Comparison of ENCODE assay signal across 9 cellular contexts in the genomic region with DNA sequence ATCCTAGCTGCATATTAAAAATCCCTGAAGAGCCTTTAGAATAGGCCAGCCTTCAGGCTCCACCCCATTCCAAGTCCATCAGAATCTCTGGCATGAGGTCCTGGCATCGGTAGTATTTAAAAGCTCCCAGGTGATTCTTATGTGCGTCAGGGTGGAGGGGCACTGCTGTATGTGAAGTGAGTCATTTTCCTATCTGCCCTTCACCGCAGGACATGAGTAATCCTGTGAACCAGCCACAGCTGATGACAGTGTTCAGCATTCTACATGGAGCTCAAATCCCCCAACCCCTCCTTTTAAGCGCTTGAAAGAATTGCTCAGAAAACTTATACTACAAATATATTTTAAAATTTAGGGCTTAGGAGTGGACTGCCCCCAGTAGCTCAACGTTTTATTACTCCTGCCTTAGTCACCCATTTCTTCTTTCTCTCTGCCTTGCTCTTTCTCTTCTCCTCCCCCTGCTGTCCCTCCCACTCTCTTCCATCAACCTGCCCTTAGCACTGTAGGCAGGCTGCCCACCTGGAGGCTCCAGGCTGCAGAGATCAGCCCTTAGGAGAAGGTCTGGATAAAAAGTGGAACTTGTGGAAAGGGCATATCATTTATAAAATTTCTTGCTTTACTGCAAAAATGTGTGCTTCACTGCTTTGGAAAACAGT.
A peak's percentile ranks its signal among the peaks of the same experiment; 100 is the strongest.
DNase-seq lines count a peak whose midpoint lies in the region; ATAC-seq and TF ChIP-seq lines count a peak whose summit lies in the region.
"Had no signal": no experiment of that assay in that cellular context is flagged by ENCODE, and none has a peak within 500 bp of the region (broad histone marks: within the 10 kb centered on the region; RNA-seq: fewer than 3 reads in every experiment).

No MANE protein-coding gene starts in this region.

- no peaks in the 10 kb centered on the region for H3K36me3 Mint-ChIP-seq in stimulated activated naive CD8-positive, alpha-beta T cell treated with anti-CD3 and anti-CD28 coated beads, Interleukin-15, Interleukin-2, amounts not matched to agents 100 ng/mL and 50 ng/mL, for 24 hours (ENCODE audit: low read depth)
- H3K36me3 Mint-ChIP-seq: brain had no signal

- H3K27ac Mint-ChIP-seq in stimulated activated naive CD8-positive, alpha-beta T cell treated with anti-CD3 and anti-CD28 coated beads, Interleukin-15, Interleukin-2, amounts not matched to agents 100 ng/mL and 50 ng/mL, for 24 hours = peak overlapping the region; percentile 74

- H3K9me3 Mint-ChIP-seq in stimulated activated naive CD8-positive, alpha-beta T cell treated with anti-CD3 and anti-CD28 coated beads, Interleukin-15, Interleukin-2, amounts not matched to agents 100 ng/mL and 50 ng/mL, for 24 hours = no peaks in the 10 kb centered on the region

- H3K4me1 ChIP-seq in ovary (ENCODE audit: insufficient read depth) = no peaks in the 10 kb centered on the region

- peak; percentile 78 for DNase-seq in NB4 (ENCODE audit: low read depth)
- DNase-seq in activated T-cell treated with anti-CD3 and anti-CD28 coated beads, Interleukin-2, amount 50 U/mL, for 48 hours = peak; percentile 69 to 71
- DNase-seq in iris pigment epithelial cell (ENCODE audit: low read depth) = peak; percentile 98
- DNase-seq in D341Med (ENCODE audit: low spot score) = no peak
- no peak for DNase-seq in ovary

- peaks cover 33% of the 10 kb centered on the region for H3K27me3 Mint-ChIP-seq in stimulated activated naive CD8-positive, alpha-beta T cell treated with anti-CD3 and anti-CD28 coated beads, Interleukin-15, Interleukin-2, amounts not matched to agents 100 ng/mL and 50 ng/mL, for 24 hours

- peaks cover 32% of the 10 kb centered on the region for H3K4me1 Mint-ChIP-seq in stimulated activated naive CD8-positive, alpha-beta T cell treated with anti-CD3 and anti-CD28 coated beads, Interleukin-15, Interleukin-2, amounts not matched to agents 100 ng/mL and 50 ng/mL, for 24 hours (ENCODE audit: low read depth)

- no peaks in the 10 kb centered on the region for H3K36me3 ChIP-seq in ovary

- H3K9me3 ChIP-seq in ovary = no peaks in the 10 kb centered on the region

- H3K27ac ChIP-seq in ovary = no peak overlapping the region

- intact Hi-C loops in ovary (cut with DNase I) = loop anchor here in 1 of 4 donors (10.0 kb wide), 1 partner anchor 799 kb away; no protein-coding TSS in a partner anchor

- H3K4me3 Mint-ChIP-seq in stimulated activated naive CD8-positive, alpha-beta T cell treated with anti-CD3 and anti-CD28 coated beads, Interleukin-15, Interleukin-2, amounts not matched to agents 100 ng/mL and 50 ng/mL, for 24 hours = peak overlapping the region; percentile 30

- no peak for TF ChIP-seq EP300 in ovary (IDR thresholded peaks at IDR 0.05)

- WGBS in ovary, 3 donors = 29 to 30% (median 30%) methylated on average over 5 of the region's 5 CpGs

- no peak for TF ChIP-seq POLR2A in NB4 (IDR thresholded peaks at IDR 0.05; ENCODE audit: extremely low read depth, insufficient read length)
- TF ChIP-seq POLR2A in ovary (IDR thresholded peaks at IDR 0.05) = no peak

- H3K27me3 ChIP-seq in ovary = no peaks in the 10 kb centered on the region

- H3K4me3 ChIP-seq in NB4 (ENCODE audit: low read depth, low read length) (no peak overlapping the region), ovary (no peak overlapping the region)

- TF ChIP-seq CTCF in NB4 (IDR thresholded peaks at IDR 0.05; ENCODE audit: low read depth, low read length) (no peak), ovary (IDR thresholded peaks at IDR 0.05) (no peak)

- peak; percentile 99 for ATAC-seq in GM18861 (IDR thresholded peaks at IDR 0.05; ENCODE audit: unreplicated experiment)
- ATAC-seq in HG02588 (IDR thresholded peaks at IDR 0.05; ENCODE audit: unreplicated experiment) = peak; percentile 99

Comparison
In these comparisons a context has a peak if more than half of its experiments do, and no peak if none do; other contexts are left out.
1. DNase-seq: peak in NB4 (single experiment), activated T-cell treated with anti-CD3 and anti-CD28 coated beads, Interleukin-2, amount 50 U/mL, for 48 hours (2 of 2) and iris pigment epithelial cell (single experiment); none in D341Med (single experiment) and ovary (0 of 5).